ENCODE assay signal across 11 cellular contexts in genomic region chr9:75085640-75086039, GRCh38. TPM values are rescaled to one million over a fixed set of nuclear protein-coding genes. Genes with fewer than 3 reads are reported as not detected.
DNase-seq lines count a peak whose midpoint lies in the region; ATAC-seq and TF ChIP-seq lines count a peak whose summit lies in the region.
"Had no signal": no experiment of that assay in that cellular context is flagged by ENCODE, and none has a peak within 500 bp of the region (broad histone marks: within the 10 kb centered on the region; RNA-seq: fewer than 3 reads in every experiment).

No MANE protein-coding gene starts in this region.

- H4K20me1 ChIP-seq in Karpas-422 (ENCODE audit: insufficient read depth, low read depth, low read length), result no peaks in the 10 kb centered on the region

- ATAC-seq in activated T-cell treated with anti-CD3 and anti-CD28 coated beads, Interleukin-2, amount 50 U/mL, for 72 hours (replicated peaks in 1 of 2), result no peak
- ATAC-seq in upper lobe of left lung (ENCODE audit: low FRiP score in 2 of 2), result no peak

- H3K4me1 Mint-ChIP-seq in activated T-cell treated with anti-CD3 and anti-CD28 coated beads, Interleukin-2, amount 50 U/mL, for 72 hours (ENCODE audit: low read depth), result peaks cover 54% of the 10 kb centered on the region
- peaks cover 47% of the 10 kb centered on the region for H3K4me1 Mint-ChIP-seq in activated T-helper 1 cell treated with anti-CD3 and anti-CD28 coated beads, Interleukin-12 subunit alpha, Interleukin-12 subunit beta, Interleukin-2, Interleukin-4 antibody, amounts not matched to agents 30 ng/mL and 10 ng/mL and 1 ng/mL, durations not matched to agents 14 hours and 24 hours and 36 hours (ENCODE audit: low read depth)

- H3K9me2 ChIP-seq in Karpas-422 (replicated peaks; ENCODE audit: insufficient read depth, low read length), result no peaks in the 10 kb centered on the region

- DNase-seq in activated T-cell treated with anti-CD3 and anti-CD28 coated beads, Interleukin-2, amount 50 U/mL, for 72 hours, result no peak
- no peak for DNase-seq in activated T-cell treated with anti-CD3 and anti-CD28 coated beads for 4 hours
- no peak for DNase-seq in activated T-helper 1 cell treated with anti-CD3 and anti-CD28 coated beads, Interleukin-12 subunit alpha, Interleukin-12 subunit beta, Interleukin-2, Interleukin-4 antibody, amounts not matched to agents 30 ng/mL and 10 ng/mL and 1 ng/mL, durations not matched to agents 14 hours and 24 hours and 36 hours (ENCODE audit: low spot score)
- DNase-seq in upper lobe of left lung, result no peak
- DNase-seq in Kasumi-1 (lab: John Stamatoyannopoulos, UW), result no peak
- no peak for DNase-seq in Karpas-422
- DNase-seq in GDM1 (lab: John Stamatoyannopoulos, UW), result no peak
- DNase-seq: NCI-H1105, small intestine, WERI-Rb-1 had no signal

- peaks cover 16% of the 10 kb centered on the region for H3K79me2 ChIP-seq in Karpas-422 (ENCODE audit: low read length)

- TF ChIP-seq CTCF in liver (IDR thresholded peaks at IDR 0.05; ENCODE audit: low read depth, low read length, missing input control), result no peak
- no peak for TF ChIP-seq CTCF in upper lobe of left lung (IDR thresholded peaks at IDR 0.05)

- no peak for TF ChIP-seq POLR2A in upper lobe of left lung (IDR thresholded peaks at IDR 0.05)

- H3K9ac ChIP-seq in liver (ENCODE audit: low read depth in 1 of 2, low read length in 2 of 2) (no peak overlapping the region), Karpas-422 (ENCODE audit: low read length) (no peak overlapping the region)

- H3K27ac Mint-ChIP-seq in activated T-cell treated with anti-CD3 and anti-CD28 coated beads, Interleukin-2, amount 50 U/mL, for 72 hours, result peak overlapping the region; percentile 77
- peak overlapping the region; percentile 77 for H3K27ac Mint-ChIP-seq in activated T-helper 1 cell treated with anti-CD3 and anti-CD28 coated beads, Interleukin-12 subunit alpha, Interleukin-12 subunit beta, Interleukin-2, Interleukin-4 antibody, amounts not matched to agents 30 ng/mL and 10 ng/mL and 1 ng/mL, durations not matched to agents 14 hours and 24 hours and 36 hours

- WGBS in liver, result 90% methylated on average over 1 of the region's 1 CpG
- 85 to 87% methylated on average over 1 of the region's 1 CpG for WGBS in upper lobe of left lung, 2 donors

- H3K4me1 ChIP-seq in liver (ENCODE audit: control insufficient read depth in 4 of 4, insufficient read depth in 4 of 4, low read length in 3 of 4) (peaks cover 8 to 55% (median 35%) of the 10 kb centered on the region in 4 donors), upper lobe of left lung (peaks cover 39 to 57% (median 45%) of the 10 kb centered on the region in 4 donors), Karpas-422 (ENCODE audit: low read length) (peaks cover 33% of the 10 kb centered on the region)

- TF ChIP-seq RAD21 in liver (IDR thresholded peaks at IDR 0.05), result no peak

- H3K36me3 ChIP-seq in liver (ENCODE audit: control insufficient read depth in 4 of 4, insufficient read depth in 3 of 4, low read depth in 1 of 4, low read length in 3 of 4) (peaks cover 0 to 10% (median 5%) of the 10 kb centered on the region in 4 donors), upper lobe of left lung (peaks cover 0 to 5% (median under 1%) of the 10 kb centered on the region in 4 donors), Karpas-422 (ENCODE audit: insufficient read depth, low read length) (no peaks in the 10 kb centered on the region)
- H3K36me3 ChIP-seq: WERI-Rb-1 had no signal

- H3K9me3 ChIP-seq in liver (ENCODE audit: control insufficient read depth in 4 of 4, low read length in 3 of 4) (no peaks in the 10 kb centered on the region), upper lobe of left lung (no peaks in the 10 kb centered on the region), Karpas-422 (ENCODE audit: low read length) (no peaks in the 10 kb centered on the region)

- TF ChIP-seq EP300 in upper lobe of left lung (IDR thresholded peaks at IDR 0.05), result no peak

- H3K27me3 Mint-ChIP-seq in activated T-cell treated with anti-CD3 and anti-CD28 coated beads, Interleukin-2, amount 50 U/mL, for 72 hours (ENCODE audit: low read depth), result no peaks in the 10 kb centered on the region
- H3K27me3 Mint-ChIP-seq in activated T-helper 1 cell treated with anti-CD3 and anti-CD28 coated beads, Interleukin-12 subunit alpha, Interleukin-12 subunit beta, Interleukin-2, Interleukin-4 antibody, amounts not matched to agents 30 ng/mL and 10 ng/mL and 1 ng/mL, durations not matched to agents 14 hours and 24 hours and 36 hours (ENCODE audit: insufficient read depth), result no peaks in the 10 kb centered on the region

- H3K4me3 ChIP-seq in liver (ENCODE audit: low read depth in 1 of 3, low read length in 3 of 3), result peak overlapping the region in 1 of 3 donors; percentile 39
- peak overlapping the region in 1 of 4 donors; percentile 78 for H3K4me3 ChIP-seq in upper lobe of left lung
- no peak overlapping the region for H3K4me3 ChIP-seq in Karpas-422 (ENCODE audit: low read length)

- H3K36me3 Mint-ChIP-seq in activated T-cell treated with anti-CD3 and anti-CD28 coated beads, Interleukin-2, amount 50 U/mL, for 72 hours (ENCODE audit: insufficient read depth in 2 of 2), result peaks cover 8 to 9% of the 10 kb centered on the region in 2 donors
- peaks cover 19% of the 10 kb centered on the region for H3K36me3 Mint-ChIP-seq in activated T-helper 1 cell treated with anti-CD3 and anti-CD28 coated beads, Interleukin-12 subunit alpha, Interleukin-12 subunit beta, Interleukin-2, Interleukin-4 antibody, amounts not matched to agents 30 ng/mL and 10 ng/mL and 1 ng/mL, durations not matched to agents 14 hours and 24 hours and 36 hours (ENCODE audit: low read depth)

- no peak overlapping the region for H2AFZ ChIP-seq in Karpas-422 (ENCODE audit: low read length)

- H3K4me3 Mint-ChIP-seq in activated T-cell treated with anti-CD3 and anti-CD28 coated beads, Interleukin-2, amount 50 U/mL, for 72 hours, result peak overlapping the region in 1 of 2 donors; percentile 98
- H3K4me3 Mint-ChIP-seq in activated T-helper 1 cell treated with anti-CD3 and anti-CD28 coated beads, Interleukin-12 subunit alpha, Interleukin-12 subunit beta, Interleukin-2, Interleukin-4 antibody, amounts not matched to agents 30 ng/mL and 10 ng/mL and 1 ng/mL, durations not matched to agents 14 hours and 24 hours and 36 hours, result peak overlapping the region; percentile 93

- H3K9me3 Mint-ChIP-seq in activated T-cell treated with anti-CD3 and anti-CD28 coated beads, Interleukin-2, amount 50 U/mL, for 72 hours, result no peaks in the 10 kb centered on the region
- no peaks in the 10 kb centered on the region for H3K9me3 Mint-ChIP-seq in activated T-helper 1 cell treated with anti-CD3 and anti-CD28 coated beads, Interleukin-12 subunit alpha, Interleukin-12 subunit beta, Interleukin-2, Interleukin-4 antibody, amounts not matched to agents 30 ng/mL and 10 ng/mL and 1 ng/mL, durations not matched to agents 14 hours and 24 hours and 36 hours

- no peak overlapping the region for H3K4me2 ChIP-seq in Karpas-422 (ENCODE audit: low read depth, low read length, poor library complexity, severe bottlenecking)

- no peaks in the 10 kb centered on the region for H3K27me3 ChIP-seq in liver (ENCODE audit: control insufficient read depth in 4 of 4, insufficient read depth in 4 of 4, low read length in 3 of 4)
- no peaks in the 10 kb centered on the region for H3K27me3 ChIP-seq in upper lobe of left lung
- no peaks in the 10 kb centered on the region for H3K27me3 ChIP-seq in Karpas-422 (ENCODE audit: low read length)

- intact Hi-C loops in activated T-helper 1 cell treated with anti-CD3 and anti-CD28 coated beads, Interleukin-12 subunit alpha, Interleukin-12 subunit beta, Interleukin-2, Interleukin-4 antibody, amounts not matched to agents 30 ng/mL and 10 ng/mL and 1 ng/mL, durations not matched to agents 14 hours and 24 hours and 36 hours (cut with micrococcal nuclease), result no loop called here

- H3K27ac ChIP-seq in liver (ENCODE audit: low read depth in 1 of 2, low read length in 2 of 2), result peak overlapping the region; percentile 89 to 96
- peak overlapping the region; percentile 93 to 99 (median 98) for H3K27ac ChIP-seq in upper lobe of left lung
- H3K27ac ChIP-seq in Karpas-422 (ENCODE audit: low read length), result no peak overlapping the region
- H3K27ac ChIP-seq: WERI-Rb-1 had no signal

TF ChIP-seq in liver, 16 proteins besides CTCF, POLR2A, EP300 and RAD21 (continues in another document):
- TF ChIP-seq MAX (IDR thresholded peaks at IDR 0.05) (no peak), FOXA2 (IDR thresholded peaks at IDR 0.05) (no peak), RXRA (IDR thresholded peaks at IDR 0.05) (no peak)

RNA-seq across cellular contexts. Expression of gene NMRK1, which starts 2.3 kb away (rescaled TPM):
- 10 to 100 TPM; 41.0 to 59.3 TPM for total RNA-seq in activated T-cell treated with anti-CD3 and anti-CD28 coated beads, Interleukin-2, amount 50 U/mL, for 72 hours
- 7.1 and 9.2 TPM in 2 replicates for total RNA-seq in activated T-helper 1 cell treated with anti-CD3 and anti-CD28 coated beads, Interleukin-12 subunit alpha, Interleukin-12 subunit beta, Interleukin-2, Interleukin-4 antibody, amounts not matched to agents 30 ng/mL and 10 ng/mL and 1 ng/mL, durations not matched to agents 14 hours and 24 hours and 36 hours
- 10 to 100 TPM in 1 of 2 donors, 1 to 10 TPM in 1; 6.8 to 17.7 TPM for total RNA-seq in liver
- 10 to 100 TPM; 14.2 to 32.2 TPM for polyA plus RNA-seq in liver
- 10 to 100 TPM; 17.5 to 46.6 (median 27.3) TPM for total RNA-seq in upper lobe of left lung
- 9.0 and 14.3 TPM in 2 replicates for total RNA-seq in Karpas-422 (2014; rRNA removed; shearing (Covaris generic); ENCODE audit: low replicate concordance)

RNA-seq across cellular contexts. Expression of gene OSTF1, which starts 2.7 kb away (rescaled TPM):
- total RNA-seq in activated T-cell treated with anti-CD3 and anti-CD28 coated beads, Interleukin-2, amount 50 U/mL, for 72 hours, result 100 to 1,000 TPM in 1 of 2 donors, 10 to 100 TPM in 1; 71.9 to 109 TPM
- 49.5 and 53.6 TPM in 2 replicates for total RNA-seq in activated T-helper 1 cell treated with anti-CD3 and anti-CD28 coated beads, Interleukin-12 subunit alpha, Interleukin-12 subunit beta, Interleukin-2, Interleukin-4 antibody, amounts not matched to agents 30 ng/mL and 10 ng/mL and 1 ng/mL, durations not matched to agents 14 hours and 24 hours and 36 hours
- 10 to 100 TPM; 26.9 to 29.7 TPM for total RNA-seq in liver
- 10 to 100 TPM; 19.8 to 26.9 TPM for polyA plus RNA-seq in liver
- total RNA-seq in upper lobe of left lung, result 10 to 100 TPM; 17.8 to 84.9 (median 48.9) TPM
- total RNA-seq in Karpas-422 (2014; rRNA removed; shearing (Covaris generic); ENCODE audit: low replicate concordance), result 56.1 and 60.0 TPM in 2 replicates

RNA-seq across cellular contexts. Expression of gene CARNMT1, which starts 57.5 kb away (rescaled TPM):
- 10 to 100 TPM; 18.6 to 19.8 TPM for total RNA-seq in activated T-cell treated with anti-CD3 and anti-CD28 coated beads, Interleukin-2, amount 50 U/mL, for 72 hours
- total RNA-seq in activated T-helper 1 cell treated with anti-CD3 and anti-CD28 coated beads, Interleukin-12 subunit alpha, Interleukin-12 subunit beta, Interleukin-2, Interleukin-4 antibody, amounts not matched to agents 30 ng/mL and 10 ng/mL and 1 ng/mL, durations not matched to agents 14 hours and 24 hours and 36 hours, result 37.7 and 45.6 TPM in 2 replicates
- 10 to 100 TPM; 15.6 to 19.7 TPM for total RNA-seq in liver
- polyA plus RNA-seq in liver, result 1 to 10 TPM; 5.1 to 7.0 TPM
- 10 to 100 TPM; 11.5 to 34.5 (median 17.7) TPM for total RNA-seq in upper lobe of left lung
- 34.5 and 42.0 TPM in 2 replicates for total RNA-seq in Karpas-422 (2014; rRNA removed; shearing (Covaris generic); ENCODE audit: low replicate concordance)
